In genomic region chr4:38266616-38267015, GRCh38 we compare ENCODE assay signal across 12 cellular contexts.
DNase-seq lines count a peak whose midpoint lies in the region; ATAC-seq, FAIRE-seq and TF ChIP-seq lines count a peak whose summit lies in the region.
"Had no signal": no experiment of that assay in that cellular context is flagged by ENCODE, and none has a peak within 500 bp of the region (broad histone marks: within the 10 kb centered on the region; RNA-seq: fewer than 3 reads in every experiment).

No MANE protein-coding gene starts in this region.

- H2BK120ac ChIP-seq in mesenchymal stem cell (ENCODE audit: low read depth, low read length): no peak overlapping the region

- H3K4ac ChIP-seq in mesenchymal stem cell (ENCODE audit: low read depth in 1 of 2, low read length in 2 of 2): no peak overlapping the region

- no peak overlapping the region for H3K23ac ChIP-seq in mesenchymal stem cell (ENCODE audit: low read length in 2 of 2)

- H3K36me3 Mint-ChIP-seq in astrocyte (ENCODE audit: low read depth, unreplicated experiment): no peaks in the 10 kb centered on the region
- H3K36me3 Mint-ChIP-seq in endothelial cell (ENCODE audit: low read depth, unreplicated experiment): no peaks in the 10 kb centered on the region

- H3K9ac ChIP-seq in astrocyte (ENCODE audit: low read length) (no peak overlapping the region), mesenchymal stem cell (ENCODE audit: low read length) (no peak overlapping the region)

- no peaks in the 10 kb centered on the region for H3K79me1 ChIP-seq in mesenchymal stem cell (replicated peaks; ENCODE audit: low read length, poor library complexity, severe bottlenecking)

- H3K4me3 ChIP-seq in astrocyte (ENCODE audit: insufficient read depth, low read depth, low read length) (no peak overlapping the region), mesenchymal stem cell (ENCODE audit: insufficient read depth in 1 of 2, low read depth in 1 of 2, low read length in 2 of 2) (no peak overlapping the region)
- H3K4me3 ChIP-seq: pancreas, SK-N-MC had no signal

- H3K27ac Mint-ChIP-seq in astrocyte (ENCODE audit: unreplicated experiment) (no peak overlapping the region), endothelial cell (ENCODE audit: unreplicated experiment) (no peak overlapping the region)

- H3K9me3 Mint-ChIP-seq in astrocyte (ENCODE audit: unreplicated experiment) (no peaks in the 10 kb centered on the region), endothelial cell (ENCODE audit: unreplicated experiment) (no peaks in the 10 kb centered on the region)

- H3K18ac ChIP-seq in mesenchymal stem cell (ENCODE audit: low read depth in 1 of 2, low read length in 2 of 2): no peak overlapping the region

- H3K14ac ChIP-seq in mesenchymal stem cell (ENCODE audit: low read length in 2 of 2): no peak overlapping the region

- H3K27me3 Mint-ChIP-seq in astrocyte (ENCODE audit: low read depth, unreplicated experiment) (peaks cover 7% of the 10 kb centered on the region), endothelial cell (ENCODE audit: unreplicated experiment) (peaks cover 8% of the 10 kb centered on the region)

- H4K8ac ChIP-seq in mesenchymal stem cell (ENCODE audit: low read length): no peak overlapping the region

- H3K27ac ChIP-seq in astrocyte (ENCODE audit: low read depth, low read length): no peak overlapping the region
- H3K27ac ChIP-seq in mesenchymal stem cell (ENCODE audit: low read length, poor library complexity, severe bottlenecking): no peak overlapping the region
- H3K27ac ChIP-seq: pancreas, SK-N-MC had no signal

- H4K20me1 ChIP-seq in astrocyte (ENCODE audit: insufficient read depth, low read length): no peaks in the 10 kb centered on the region

- H2BK12ac ChIP-seq in mesenchymal stem cell (ENCODE audit: low read length in 2 of 2): no peak overlapping the region

- no peak for FAIRE-seq in astrocyte (lab: Jason Lieb, UNC)
- FAIRE-seq: H1, pancreas had no signal

- no peak overlapping the region for H4K91ac ChIP-seq in mesenchymal stem cell (ENCODE audit: low read length)

- H2AK5ac ChIP-seq in mesenchymal stem cell (ENCODE audit: low read length, severe bottlenecking): no peak overlapping the region

- ATAC-seq in GM19351 (IDR thresholded peaks at IDR 0.05; ENCODE audit: unreplicated experiment): peak; percentile 60

- H3K36me3 ChIP-seq in astrocyte (ENCODE audit: insufficient read depth, low read length): no peaks in the 10 kb centered on the region
- no peaks in the 10 kb centered on the region for H3K36me3 ChIP-seq in mesenchymal stem cell (ENCODE audit: control insufficient read depth in 1 of 2, insufficient read depth in 2 of 2, low read depth in 1 of 2, low read length in 2 of 2)
- H3K36me3 ChIP-seq: pancreas had no signal

- no peak overlapping the region for H3K4me3 Mint-ChIP-seq in astrocyte (ENCODE audit: unreplicated experiment)
- no peak overlapping the region for H3K4me3 Mint-ChIP-seq in endothelial cell (ENCODE audit: unreplicated experiment)

- H2AFZ ChIP-seq in astrocyte (ENCODE audit: low read depth, low read length) (no peak overlapping the region), mesenchymal stem cell (ENCODE audit: low read depth, low read length) (no peak overlapping the region)

- no peaks in the 10 kb centered on the region for H3K79me2 ChIP-seq in astrocyte (ENCODE audit: insufficient read depth, low read length)

- H3K4me1 Mint-ChIP-seq in astrocyte (ENCODE audit: low read depth, unreplicated experiment): no peaks in the 10 kb centered on the region
- no peaks in the 10 kb centered on the region for H3K4me1 Mint-ChIP-seq in endothelial cell (ENCODE audit: unreplicated experiment)

- H2BK5ac ChIP-seq in mesenchymal stem cell (ENCODE audit: low read depth, low read length, poor library complexity, severe bottlenecking): no peak overlapping the region

- H3K9me3 ChIP-seq in astrocyte (ENCODE audit: insufficient read depth, low read depth, low read length) (no peaks in the 10 kb centered on the region), mesenchymal stem cell (ENCODE audit: control insufficient read depth, low read length) (no peaks in the 10 kb centered on the region)
- H3K9me3 ChIP-seq: pancreas had no signal

- H3K4me1 ChIP-seq in astrocyte (ENCODE audit: insufficient read depth, low read length) (no peaks in the 10 kb centered on the region), mesenchymal stem cell (ENCODE audit: control insufficient read depth, insufficient read depth, low read depth, low read length) (no peaks in the 10 kb centered on the region)
- H3K4me1 ChIP-seq: pancreas had no signal

- DNase-seq in CD1c-positive myeloid dendritic cell (ENCODE audit: extremely low spot score) (peak; percentile 3), astrocyte (ENCODE audit: low read depth) (peak; percentile 45), mesenchymal stem cell (peak; percentile 56), cerebellar cortex (ENCODE audit: low spot score) (no peak), endothelial cell (ENCODE audit: low spot score) (no peak)
- no peak for DNase-seq in activated effector memory CD4-positive, alpha-beta T cell treated with Interleukin-2 at 50 U/mL for 16 hours
- no peak for DNase-seq in central memory CD4-positive, alpha-beta T cell
- DNase-seq: activated effector memory CD4-positive, alpha-beta T cell treated with anti-CD3 and anti-CD28 coated beads, Interleukin-2, amount 50 U/mL, for 16 hours; pancreas had no signal

- H3K4me2 ChIP-seq in astrocyte (ENCODE audit: low read length): no peak overlapping the region
- H3K4me2 ChIP-seq in mesenchymal stem cell (ENCODE audit: low read length, poor library complexity, severe bottlenecking): no peak overlapping the region

- H3K27me3 ChIP-seq in astrocyte (ENCODE audit: insufficient read depth, low read length) (no peaks in the 10 kb centered on the region), mesenchymal stem cell (ENCODE audit: control insufficient read depth in 1 of 2, insufficient read depth in 1 of 2, low read length in 2 of 2) (no peaks in the 10 kb centered on the region)
- H3K27me3 ChIP-seq: pancreas had no signal

- 57% methylated on average over 3 of the region's 4 CpGs for WGBS in mesenchymal stem cell

- no peak overlapping the region for H2BK15ac ChIP-seq in mesenchymal stem cell (ENCODE audit: low read depth, poor library complexity, severe bottlenecking)

- TF ChIP-seq CTCF in astrocyte (IDR thresholded peaks at IDR 0.05; ENCODE audit: insufficient read depth, low read depth, low read length) (no peak), endothelial cell (IDR thresholded peaks at IDR 0.05; ENCODE audit: unreplicated experiment) (no peak)

Comparison
In these comparisons a context has a peak if more than half of its experiments do, and no peak if none do; other contexts are left out.
1. DNase-seq: peak in CD1c-positive myeloid dendritic cell (single experiment), astrocyte (single experiment) and mesenchymal stem cell (single experiment); none in cerebellar cortex (single experiment), endothelial cell (single experiment), activated effector memory CD4-positive, alpha-beta T cell treated with Interleukin-2 at 50 U/mL for 16 hours (single experiment) and central memory CD4-positive, alpha-beta T cell (single experiment).